Comparison of ENCODE assay signal across 8 cellular contexts in genomic region chr4:56048621-56049427, GRCh38.
DNase-seq lines count a peak whose midpoint lies in the region; ATAC-seq lines count a peak whose summit lies in the region.

No MANE protein-coding gene starts in this region.

- no peaks in the 10 kb centered on the region for H3K9me3 ChIP-seq in CD4-positive, alpha-beta memory T cell (ENCODE audit: control insufficient read depth in 1 of 2, low read length in 2 of 2)
- no peaks in the 10 kb centered on the region for H3K9me3 ChIP-seq in mucosa of stomach (ENCODE audit: control insufficient read depth, low read length)

- peaks cover 20% of the 10 kb centered on the region for H3K27me3 ChIP-seq in CD4-positive, alpha-beta memory T cell (ENCODE audit: insufficient read depth, low read length)
- peaks cover 4% of the 10 kb centered on the region for H3K27me3 ChIP-seq in mucosa of stomach (ENCODE audit: control insufficient read depth, insufficient read depth, low read length)

- POLR2A ChIA-PET in CD4-positive, alpha-beta memory T cell (lab: Charles Lee; ENCODE audit: partially characterized antibody) = no interaction called here

- H3K4me1 Mint-ChIP-seq in CD4-positive, alpha-beta memory T cell = peaks cover 6 to 17% (median 9%) of the 10 kb centered on the region in 4 donors

- CTCF ChIA-PET in CD4-positive, alpha-beta memory T cell (lab: Charles Lee; ENCODE audit: partially characterized antibody) = no interaction called here

- H3K36me3 Mint-ChIP-seq in CD4-positive, alpha-beta memory T cell = no peaks in the 10 kb centered on the region

- ATAC-seq in HG03175 (IDR thresholded peaks at IDR 0.05; ENCODE audit: unreplicated experiment) (peak; percentile 96), esophagus mucosa (peak; percentile 89)

- no peaks in the 10 kb centered on the region for H3K36me3 ChIP-seq in CD4-positive, alpha-beta memory T cell (ENCODE audit: insufficient read depth, low read length)
- H3K36me3 ChIP-seq in mucosa of stomach (ENCODE audit: control insufficient read depth, insufficient read depth, low read length) = no peaks in the 10 kb centered on the region

- peak overlapping the region; percentile 78 for H3K9ac ChIP-seq in mucosa of stomach (ENCODE audit: low read length)

- H3K27me3 Mint-ChIP-seq in CD4-positive, alpha-beta memory T cell = peaks cover 26 to 40% of the 10 kb centered on the region in 2 donors

- H3K4me3 ChIP-seq in CD4-positive, alpha-beta memory T cell (ENCODE audit: low read length in 2 of 2) = peak overlapping the region in 1 of 2 donors; percentile 40
- peak overlapping the region; percentile 51 for H3K4me3 ChIP-seq in mucosa of stomach (ENCODE audit: low read length)

- peak in 3 of 5 donors; percentile 9 to 12 (median 11) for DNase-seq in CD4-positive, alpha-beta memory T cell
- DNase-seq in GM19238 (ENCODE audit: insufficient read length, low spot score) (peak; percentile 44), NCI-H345 treated with DMSO at 0.1 percent for 48 hours (lab: John Stamatoyannopoulos, UW; ENCODE audit: unreplicated experiment) (peak; percentile 35), substantia nigra (lab: John Stamatoyannopoulos, UW) (peak in 44 of 49 donors; percentile 16 to 77 (median 46))
- peak; percentile 10 to 20 for DNase-seq in activated CD4-positive, alpha-beta T cell treated with anti-CD3 and anti-CD28 coated beads, Interleukin-2, amount 50 U/mL, for 24 hours (ENCODE audit: low read depth in 1 of 2, low spot score in 1 of 2)

- no peak overlapping the region for H3K27ac Mint-ChIP-seq in CD4-positive, alpha-beta memory T cell

- H3K27ac ChIP-seq in CD4-positive, alpha-beta memory T cell (ENCODE audit: low read depth, low read length) = no peak overlapping the region
- H3K27ac ChIP-seq in substantia nigra (ENCODE audit: low read depth, low read length, poor library complexity, severe bottlenecking) = no peak overlapping the region

- peak overlapping the region in 7 of 8 donors; percentile 57 to 76 (median 70) for H3K4me3 Mint-ChIP-seq in CD4-positive, alpha-beta memory T cell

- peaks cover 9% of the 10 kb centered on the region for H3K4me1 ChIP-seq in CD4-positive, alpha-beta memory T cell (ENCODE audit: insufficient read depth, low read length)
- H3K4me1 ChIP-seq in mucosa of stomach (ENCODE audit: control insufficient read depth, insufficient read depth, low read length) = no peaks in the 10 kb centered on the region

- intact Hi-C loops in CD4-positive, alpha-beta memory T cell (cut with micrococcal nuclease) = no loop called here

- H3K9me3 Mint-ChIP-seq in CD4-positive, alpha-beta memory T cell = no peaks in the 10 kb centered on the region
